Comparison of ENCODE assay signal across 28 cellular contexts in genomic region chr17:34675605-34676004, GRCh38.
DNase-seq lines count a peak whose midpoint lies in the region; ATAC-seq and TF ChIP-seq lines count a peak whose summit lies in the region.
"Had no signal": no experiment of that assay in that cellular context is flagged by ENCODE, and none has a peak within 500 bp of the region (broad histone marks: within the 10 kb centered on the region; RNA-seq: fewer than 3 reads in every experiment).

No MANE protein-coding gene starts in this region.

- intact Hi-C loops in activated naive CD4-positive, alpha-beta T cell treated with anti-CD3 and anti-CD28 coated beads for 36 hours (cut with micrococcal nuclease), result no loop called here

- H3K9me3 ChIP-seq in BLaER1 (no peaks in the 10 kb centered on the region), T-helper 17 cell (ENCODE audit: control insufficient read depth, low read length, poor library complexity, severe bottlenecking) (no peaks in the 10 kb centered on the region)
- H3K9me3 ChIP-seq: Peyer's patch had no signal

- H3K27ac ChIP-seq in BLaER1 (no peak overlapping the region), VCaP (peak overlapping the region; percentile 99)
- H3K27ac ChIP-seq: Peyer's patch, SK-N-MC had no signal

- TF ChIP-seq CTCF in VCaP (conservative IDR thresholded peaks at IDR 0.05) (no peak), glutamatergic neuron (IDR thresholded peaks at IDR 0.05; ENCODE audit: partially characterized antibody, unreplicated experiment) (no peak)

- H3K4me2 ChIP-seq in BLaER1, result peak overlapping the region; percentile 47

- H3K27me3 ChIP-seq in BLaER1, result no peaks in the 10 kb centered on the region
- H3K27me3 ChIP-seq: Peyer's patch had no signal

- H3K9ac ChIP-seq in BLaER1, result no peak overlapping the region

- ATAC-seq in T-helper 17 cell, result no peak
- ATAC-seq: K562 had no signal

- H3K4me3 Mint-ChIP-seq in glutamatergic neuron (ENCODE audit: unreplicated experiment) (no peak overlapping the region), T-helper 17 cell (no peak overlapping the region)
- no peak overlapping the region for H3K4me3 Mint-ChIP-seq in activated naive CD4-positive, alpha-beta T cell treated with anti-CD3 and anti-CD28 coated beads for 36 hours
- H3K4me3 Mint-ChIP-seq: CD8-positive, alpha-beta memory T cell had no signal

- no peaks in the 10 kb centered on the region for H3K27me3 Mint-ChIP-seq in glutamatergic neuron (ENCODE audit: unreplicated experiment)
- H3K27me3 Mint-ChIP-seq in T-helper 17 cell, result peaks cover 62% of the 10 kb centered on the region
- H3K27me3 Mint-ChIP-seq in activated naive CD4-positive, alpha-beta T cell treated with anti-CD3 and anti-CD28 coated beads for 36 hours (ENCODE audit: low read depth), result peaks cover 8% of the 10 kb centered on the region

- H3K4me3 ChIP-seq in BLaER1, result no peak overlapping the region
- H3K4me3 ChIP-seq: K562, Peyer's patch, SK-N-MC had no signal

- H3K4me1 ChIP-seq in BLaER1, result peaks cover 18% of the 10 kb centered on the region
- H3K4me1 ChIP-seq: Peyer's patch had no signal

- no peaks in the 10 kb centered on the region for H4K20me1 ChIP-seq in BLaER1

- DNase-seq in D341Med (ENCODE audit: low spot score) (peak; percentile 25), glutamatergic neuron (no peak), RKO (ENCODE audit: low spot score) (no peak), T-helper 17 cell (no peak), COLO829 (ENCODE audit: low spot score) (no peak)
- DNase-seq in activated naive CD4-positive, alpha-beta T cell treated with anti-CD3 and anti-CD28 coated beads for 36 hours, result no peak
- DNase-seq: Calu3; CD8-positive, alpha-beta memory T cell; DMS153; DND-41; GOT3; HCEC 1CT; Kasumi-1; NCI-H1092 treated with DMSO at 0.1 percent for 48 hours; NCI-H1436; NCI-H187; NCI-H2081 treated with DMSO at 0.1 percent for 48 hours; NCI-H2171 treated with DMSO at 0.1 percent for 48 hours; NCI-H446; NCI-H524 treated with DMSO at 0.1 percent for 48 hours; OCI-M1; Peyer's patch; SIG-M5; SW 1271 had no signal

- peaks cover 9% of the 10 kb centered on the region for H3K9me3 Mint-ChIP-seq in glutamatergic neuron (ENCODE audit: unreplicated experiment)
- H3K9me3 Mint-ChIP-seq in activated naive CD4-positive, alpha-beta T cell treated with anti-CD3 and anti-CD28 coated beads for 36 hours, result no peaks in the 10 kb centered on the region
- H3K9me3 Mint-ChIP-seq: CD8-positive, alpha-beta memory T cell had no signal

- CTCF ChIA-PET in activated naive CD4-positive, alpha-beta T cell treated with anti-CD3 and anti-CD28 coated beads for 36 hours (lab: Charles Lee), result no interaction called here

- H3K27ac Mint-ChIP-seq in glutamatergic neuron (ENCODE audit: unreplicated experiment), result peak overlapping the region; percentile 48
- H3K27ac Mint-ChIP-seq in T-helper 17 cell, result no peak overlapping the region
- no peak overlapping the region for H3K27ac Mint-ChIP-seq in activated naive CD4-positive, alpha-beta T cell treated with anti-CD3 and anti-CD28 coated beads for 36 hours
- H3K27ac Mint-ChIP-seq: CD8-positive, alpha-beta memory T cell had no signal

- H3K4me1 Mint-ChIP-seq in glutamatergic neuron (ENCODE audit: low read depth, unreplicated experiment) (no peaks in the 10 kb centered on the region), T-helper 17 cell (peaks cover 2% of the 10 kb centered on the region)
- no peaks in the 10 kb centered on the region for H3K4me1 Mint-ChIP-seq in activated naive CD4-positive, alpha-beta T cell treated with anti-CD3 and anti-CD28 coated beads for 36 hours (ENCODE audit: low read depth)
- H3K4me1 Mint-ChIP-seq: CD8-positive, alpha-beta memory T cell had no signal

- H3K36me3 Mint-ChIP-seq in glutamatergic neuron (ENCODE audit: unreplicated experiment) (peaks cover 7% of the 10 kb centered on the region), T-helper 17 cell (ENCODE audit: low read depth) (no peaks in the 10 kb centered on the region)
- no peaks in the 10 kb centered on the region for H3K36me3 Mint-ChIP-seq in activated naive CD4-positive, alpha-beta T cell treated with anti-CD3 and anti-CD28 coated beads for 36 hours (ENCODE audit: low read depth)
- H3K36me3 Mint-ChIP-seq: CD8-positive, alpha-beta memory T cell had no signal

- no peaks in the 10 kb centered on the region for H3K36me3 ChIP-seq in BLaER1
- H3K36me3 ChIP-seq: Peyer's patch had no signal
